In genomic region chr2:100285691-100286090, GRCh38 we compare ENCODE assay signal across 2 cellular contexts.
A peak's percentile ranks its signal among the peaks of the same experiment; 100 is the strongest.
TF ChIP-seq lines count a peak whose summit lies in the region.

No MANE protein-coding gene starts in this region.

TF ChIP-seq in A549, 52 proteins besides CTCF, POLR2A, EP300 and RAD21 (continued from another document):
- TF ChIP-seq FOSL2 (IDR thresholded peaks at IDR 0.05) (peak; percentile 61), FOSL2 (CRISPR knock-in tag; IDR thresholded peaks at IDR 0.05) (peak; percentile 67), HOXA7 (CRISPR knock-in tag; IDR thresholded peaks at IDR 0.05) (no peak), CBX2 (IDR thresholded peaks at IDR 0.05; ENCODE audit: borderline replicate concordance, low read depth) (no peak)

TF ChIP-seq in HepG2, 621 proteins besides CTCF, POLR2A, EP300 and RAD21 (continued from another document):
- no peak for TF ChIP-seq ONECUT2 (CRISPR knock-in tag; IDR thresholded peaks at IDR 0.05)
- TF ChIP-seq MBNL3 (CRISPR knock-in tag; conservative IDR thresholded peaks at IDR 0.05): no peak
- no peak for TF ChIP-seq ZNF280B (CRISPR knock-in tag; IDR thresholded peaks at IDR 0.05; ENCODE audit: borderline replicate concordance)
- TF ChIP-seq HNRNPK (IDR thresholded peaks at IDR 0.05; ENCODE audit: low read depth, low read length, poor library complexity, severe bottlenecking): no peak
- 0 out of 2 replicates have a peak, but pooled peaks have one; percentile 24 for TF ChIP-seq FOSL2 (CRISPR knock-in tag; IDR thresholded peaks at IDR 0.05)
- no peak for TF ChIP-seq SSRP1 (CRISPR knock-in tag; IDR thresholded peaks at IDR 0.05)
- TF ChIP-seq, protein P1, sequence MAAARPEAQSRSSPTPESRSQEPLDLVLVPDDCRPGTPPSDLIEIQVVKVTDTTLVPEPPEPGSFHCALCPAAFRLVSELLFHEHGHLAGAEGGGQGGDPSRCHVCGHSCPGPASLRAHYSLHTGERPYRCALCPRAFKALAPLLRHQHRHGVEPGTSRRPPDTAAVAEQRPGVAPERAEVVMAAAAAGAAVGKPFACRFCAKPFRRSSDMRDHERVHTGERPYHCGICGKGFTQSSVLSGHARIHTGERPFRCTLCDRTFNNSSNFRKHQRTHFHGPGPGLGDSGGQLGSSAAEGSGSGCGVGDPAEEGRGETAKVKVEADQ (CRISPR knock-in tag; IDR thresholded peaks at IDR 0.05; ENCODE audit: borderline replicate concordance): no peak
- TF ChIP-seq PLRG1 (conservative IDR thresholded peaks at IDR 0.05): no peak
- no peak for TF ChIP-seq ZNF124 (CRISPR knock-in tag; IDR thresholded peaks at IDR 0.05)
- no peak for TF ChIP-seq ZFAT (CRISPR knock-in tag; conservative IDR thresholded peaks at IDR 0.05)
- TF ChIP-seq, protein P2, sequence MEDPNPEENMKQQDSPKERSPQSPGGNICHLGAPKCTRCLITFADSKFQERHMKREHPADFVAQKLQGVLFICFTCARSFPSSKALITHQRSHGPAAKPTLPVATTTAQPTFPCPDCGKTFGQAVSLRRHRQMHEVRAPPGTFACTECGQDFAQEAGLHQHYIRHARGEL (CRISPR knock-in tag; IDR thresholded peaks at IDR 0.05): no peak
- no peak for TF ChIP-seq RXRB (CRISPR knock-in tag; IDR thresholded peaks at IDR 0.05; ENCODE audit: borderline replicate concordance)
- TF ChIP-seq KLF6 (CRISPR knock-in tag; IDR thresholded peaks at IDR 0.05): no peak
